Comparison of ENCODE assay signal across 20 cellular contexts in genomic region chr3:169266351-169266750, GRCh38.
"Had no signal": no experiment of that assay in that cellular context is flagged by ENCODE, and none has a peak within 500 bp of the region (broad histone marks: within the 10 kb centered on the region; RNA-seq: fewer than 3 reads in every experiment).

No MANE protein-coding gene starts in this region.

- H3K36me3 ChIP-seq: heart right ventricle, left ventricle myocardium inferior, lower lobe of right lung, right atrium auricular region, sigmoid colon, suprapubic skin, thyroid gland, uterus had no signal

- H3K4me1 ChIP-seq: foreskin keratinocyte, thyroid gland, uterus had no signal

- H3K27ac ChIP-seq: foreskin keratinocyte, heart right ventricle, left ventricle myocardium inferior, lower lobe of right lung, right atrium auricular region, sigmoid colon, skin epidermis, suprapubic skin, thyroid gland, uterus had no signal

- H3K4me3 ChIP-seq: heart right ventricle, left ventricle myocardium inferior, lower lobe of right lung, right atrium auricular region, sigmoid colon, skin epidermis, suprapubic skin, thyroid gland, uterus had no signal

- ATAC-seq: foreskin keratinocyte; left cardiac atrium; lower lobe of right lung; naive thymus-derived CD4-positive, alpha-beta T cell had no signal

- H3K9me3 ChIP-seq: heart right ventricle, left ventricle myocardium inferior, lower lobe of right lung, right atrium auricular region, sigmoid colon, suprapubic skin, thyroid gland, uterus had no signal

- DNase-seq: cerebellar nuclear complex; erythroblast; foreskin keratinocyte; heart right ventricle; immature natural killer cell; kidney; left cardiac atrium; left ventricle myocardium inferior; lower lobe of right lung; mesenchymal stem cell; naive thymus-derived CD4-positive, alpha-beta T cell; nephron progenitor cell; sigmoid colon; stimulated activated CD4-positive, alpha-beta T cell treated with anti-CD3 and anti-CD28 coated beads, Interleukin-2, amount 100 ng/mL, for 24 hours; stimulated activated naive CD4-positive, alpha-beta T cell; thyroid gland; uterus had no signal

- H3K27me3 ChIP-seq: heart right ventricle, right atrium auricular region, sigmoid colon, suprapubic skin, thyroid gland, uterus had no signal
